In the genomic region with DNA sequence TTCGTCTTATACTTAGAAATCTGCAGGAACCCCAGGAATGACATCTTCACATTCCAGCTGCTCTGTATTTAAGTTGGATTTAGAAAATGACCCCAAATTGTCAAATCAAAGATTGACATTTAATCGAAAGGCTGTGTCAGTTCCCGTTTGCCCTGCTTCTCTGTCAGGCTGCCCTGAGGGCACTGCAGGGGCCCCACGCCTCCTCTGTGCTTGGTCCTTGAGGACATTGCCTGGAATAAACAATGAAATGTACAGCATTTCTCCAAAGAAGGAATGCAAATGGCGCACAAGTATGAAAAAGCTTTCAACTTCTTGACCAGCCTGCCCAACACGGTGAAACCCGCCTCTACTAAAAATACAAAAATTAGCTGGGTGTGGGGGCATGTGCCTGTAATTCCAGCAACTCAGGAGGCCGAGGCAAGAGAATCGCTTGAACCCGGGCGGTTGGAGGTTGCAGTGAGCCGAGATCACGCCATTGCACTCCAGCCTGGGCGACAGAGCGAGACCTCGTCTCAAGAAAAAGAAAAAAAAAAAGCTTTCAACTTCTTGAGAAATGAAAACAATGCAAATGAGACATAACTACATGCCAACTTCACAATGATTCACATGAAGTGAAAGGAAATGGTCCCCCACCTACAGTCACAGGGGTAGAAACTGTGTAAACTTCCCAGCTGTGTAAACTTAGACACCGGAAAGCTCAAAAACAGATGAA, we compare ENCODE assay signal across 11 cellular contexts. TPM values are rescaled to one million over a fixed set of nuclear protein-coding genes. Genes with fewer than 3 reads are reported as not detected.
DNase-seq lines count a peak whose midpoint lies in the region; ATAC-seq, FAIRE-seq and TF ChIP-seq lines count a peak whose summit lies in the region.
"Had no signal": no experiment of that assay in that cellular context is flagged by ENCODE, and none has a peak within 500 bp of the region (broad histone marks: within the 10 kb centered on the region; RNA-seq: fewer than 3 reads in every experiment).

No MANE protein-coding gene starts in this region.

- H3K27me3 ChIP-seq in CD4-positive, CD25-positive, alpha-beta regulatory T cell (ENCODE audit: control insufficient read depth, insufficient read depth, low read length), result no peaks in the 10 kb centered on the region
- H3K27me3 ChIP-seq in astrocyte (ENCODE audit: insufficient read depth, low read length), result peaks cover 6% of the 10 kb centered on the region

- no peak for FAIRE-seq in astrocyte (lab: Jason Lieb, UNC)

- no peaks in the 10 kb centered on the region for H3K9me3 Mint-ChIP-seq in CD4-positive, CD25-positive, alpha-beta regulatory T cell
- H3K9me3 Mint-ChIP-seq in astrocyte (ENCODE audit: unreplicated experiment), result peaks cover 2% of the 10 kb centered on the region

- no peaks in the 10 kb centered on the region for H3K27me3 Mint-ChIP-seq in CD4-positive, CD25-positive, alpha-beta regulatory T cell
- peaks cover 16% of the 10 kb centered on the region for H3K27me3 Mint-ChIP-seq in astrocyte (ENCODE audit: low read depth, unreplicated experiment)

- no peaks in the 10 kb centered on the region for H3K79me2 ChIP-seq in astrocyte (ENCODE audit: insufficient read depth, low read length)

- H3K4me3 ChIP-seq in CD4-positive, CD25-positive, alpha-beta regulatory T cell (ENCODE audit: low read depth, low read length), result peak overlapping the region; percentile 59
- no peak overlapping the region for H3K4me3 ChIP-seq in astrocyte (ENCODE audit: insufficient read depth, low read depth, low read length)

- H3K36me3 Mint-ChIP-seq in CD4-positive, CD25-positive, alpha-beta regulatory T cell, result no peaks in the 10 kb centered on the region
- H3K36me3 Mint-ChIP-seq in astrocyte (ENCODE audit: low read depth, unreplicated experiment), result peaks cover 1% of the 10 kb centered on the region

- no peak for TF ChIP-seq CTCF in astrocyte (IDR thresholded peaks at IDR 0.05; ENCODE audit: insufficient read depth, low read depth, low read length)

- H3K9me3 ChIP-seq in CD4-positive, CD25-positive, alpha-beta regulatory T cell (ENCODE audit: control insufficient read depth in 2 of 2, low read length in 2 of 2), result no peaks in the 10 kb centered on the region
- H3K9me3 ChIP-seq in astrocyte (ENCODE audit: insufficient read depth, low read depth, low read length), result no peaks in the 10 kb centered on the region

- no peaks in the 10 kb centered on the region for H4K20me1 ChIP-seq in astrocyte (ENCODE audit: insufficient read depth, low read length)

- H3K4me1 Mint-ChIP-seq in CD4-positive, CD25-positive, alpha-beta regulatory T cell, result peaks cover 6 to 46% (median 20%) of the 10 kb centered on the region in 4 donors
- H3K4me1 Mint-ChIP-seq in astrocyte (ENCODE audit: low read depth, unreplicated experiment), result peaks cover 4% of the 10 kb centered on the region

- peak overlapping the region; percentile 36 for H3K4me2 ChIP-seq in astrocyte (ENCODE audit: low read length)

- no peak overlapping the region for H2AFZ ChIP-seq in astrocyte (ENCODE audit: low read depth, low read length)

- ATAC-seq in CD4-positive, CD25-positive, alpha-beta regulatory T cell (ENCODE audit: low read depth in 2 of 2), result peak; percentile 94 to 97
- ATAC-seq in GM19025 (IDR thresholded peaks at IDR 0.05; ENCODE audit: low read depth, unreplicated experiment) (peak; percentile 80), HG03097 (IDR thresholded peaks at IDR 0.05; ENCODE audit: low FRiP score, unreplicated experiment) (peak; percentile 54)

- H3K27ac ChIP-seq in CD4-positive, CD25-positive, alpha-beta regulatory T cell (ENCODE audit: insufficient read depth, low read length, poor library complexity, severe bottlenecking), result peak overlapping the region; percentile 41
- H3K27ac ChIP-seq in astrocyte (ENCODE audit: low read depth, low read length), result no peak overlapping the region

- DNase-seq in CD4-positive, CD25-positive, alpha-beta regulatory T cell, result peak in 2 of 3 donors; percentile 40 to 81
- DNase-seq in astrocyte (ENCODE audit: low read depth) (no peak), NCI-H748 treated with DMSO at 0.1 percent for 48 hours (lab: John Stamatoyannopoulos, UW) (no peak), SIG-M5 treated with dmso at 0.1 percent for 504 hours (lab: John Stamatoyannopoulos, UW; ENCODE audit: unreplicated experiment) (no peak), NCI-H510A treated with DMSO at 0.1 percent for 48 hours (lab: John Stamatoyannopoulos, UW) (no peak), inferior parietal cortex (ENCODE audit: extremely low spot score) (no peak)
- DNase-seq: Calu3, NCI-H524 had no signal

- no peaks in the 10 kb centered on the region for H3K36me3 ChIP-seq in CD4-positive, CD25-positive, alpha-beta regulatory T cell (ENCODE audit: control insufficient read depth, insufficient read depth, low read length)
- H3K36me3 ChIP-seq in astrocyte (ENCODE audit: insufficient read depth, low read length), result no peaks in the 10 kb centered on the region

- H3K4me3 Mint-ChIP-seq in CD4-positive, CD25-positive, alpha-beta regulatory T cell, result peak overlapping the region; percentile 16 to 51 (median 38)
- H3K4me3 Mint-ChIP-seq in astrocyte (ENCODE audit: unreplicated experiment), result no peak overlapping the region

- H3K27ac Mint-ChIP-seq in CD4-positive, CD25-positive, alpha-beta regulatory T cell, result peak overlapping the region; percentile 23 to 92 (median 47)
- H3K27ac Mint-ChIP-seq in astrocyte (ENCODE audit: unreplicated experiment), result no peak overlapping the region

- peaks cover 12% of the 10 kb centered on the region for H3K4me1 ChIP-seq in CD4-positive, CD25-positive, alpha-beta regulatory T cell (ENCODE audit: control insufficient read depth, insufficient read depth, low read length, poor library complexity, severe bottlenecking)
- H3K4me1 ChIP-seq in astrocyte (ENCODE audit: insufficient read depth, low read length), result no peaks in the 10 kb centered on the region

- no peak overlapping the region for H3K9ac ChIP-seq in astrocyte (ENCODE audit: low read length)

RNA-seq across cellular contexts. Expression of a gene that starts 3.0 kb away (rescaled TPM):
- total RNA-seq in CD4-positive, CD25-positive, alpha-beta regulatory T cell, result 4.0 TPM
- 1 to 10 TPM; 1.1 to 2.4 (median 2.2) TPM for polyA plus RNA-seq in CD4-positive, CD25-positive, alpha-beta regulatory T cell
- not detected in 2 replicates for total RNA-seq in astrocyte

RNA-seq across cellular contexts. Expression of a gene that starts 10.8 kb away (rescaled TPM):
- 56.0 TPM for total RNA-seq in CD4-positive, CD25-positive, alpha-beta regulatory T cell
- 10 to 100 TPM; 36.2 to 52.6 (median 44.4) TPM for polyA plus RNA-seq in CD4-positive, CD25-positive, alpha-beta regulatory T cell
- total RNA-seq in astrocyte, result not detected in 2 replicates
- total RNA-seq: Calu3, epithelial cell of proximal tubule had no signal

RNA-seq across cellular contexts. Expression of a gene that starts 26.6 kb away (rescaled TPM):
- total RNA-seq in CD4-positive, CD25-positive, alpha-beta regulatory T cell, result not detected
- not detected for polyA plus RNA-seq in CD4-positive, CD25-positive, alpha-beta regulatory T cell
- not detected in 2 replicates for total RNA-seq in astrocyte
- total RNA-seq: Calu3, epithelial cell of proximal tubule had no signal

RNA-seq across cellular contexts. Expression of a gene that starts 42.1 kb away (rescaled TPM):
- total RNA-seq in CD4-positive, CD25-positive, alpha-beta regulatory T cell, result not detected
- polyA plus RNA-seq in CD4-positive, CD25-positive, alpha-beta regulatory T cell, result not detected
- total RNA-seq in astrocyte, result not detected in 2 replicates
- total RNA-seq: Calu3, epithelial cell of proximal tubule had no signal

Comparison
In these comparisons a context has a peak if more than half of its experiments do, and no peak if none do; other contexts are left out.
1. DNase-seq: peak in CD4-positive, CD25-positive, alpha-beta regulatory T cell (2 of 3); none in astrocyte (single experiment), NCI-H748 treated with DMSO at 0.1 percent for 48 hours (single experiment), SIG-M5 treated with dmso at 0.1 percent for 504 hours (single experiment), NCI-H510A treated with DMSO at 0.1 percent for 48 hours (single experiment) and inferior parietal cortex (single experiment).
2. RNA of a gene that starts 10.8 kb away (total RNA-seq): 56.0 TPM in CD4-positive, CD25-positive, alpha-beta regulatory T cell (single experiment); not detected in astrocyte; every median in the first group is over 10 times any median in the second.
3. Peak in every context shown above with its lines, with median percentiles within 50 percentile points of each other: ATAC-seq.